Comparison of ENCODE assay signal across 1 cellular context in the genomic region with DNA sequence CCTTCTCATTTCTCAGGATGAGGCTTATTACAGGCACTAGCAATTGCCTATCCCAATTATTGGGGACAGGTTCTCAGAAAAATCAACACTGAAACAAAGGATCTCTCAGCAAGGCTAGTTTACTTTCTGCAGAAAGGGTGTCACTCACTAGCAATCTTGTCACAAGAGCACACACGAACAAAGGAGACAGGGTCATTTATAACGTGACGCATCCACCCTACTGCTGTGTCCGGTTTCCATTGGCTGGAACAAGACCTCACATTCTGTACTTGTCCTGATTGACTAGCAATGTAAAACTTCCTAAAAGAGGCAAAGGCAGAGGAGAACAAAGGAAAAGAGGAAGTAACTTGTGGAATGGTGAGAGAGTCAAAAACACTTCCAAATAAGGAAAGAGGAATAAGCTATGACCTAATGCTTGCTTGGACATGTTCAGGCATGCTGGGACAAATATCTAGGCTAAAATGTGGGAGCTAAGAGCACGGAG.
A peak's percentile ranks its signal among the peaks of the same experiment; 100 is the strongest.
TF ChIP-seq lines count a peak whose summit lies in the region.

No MANE protein-coding gene starts in this region.

TF ChIP-seq in K562, 482 proteins besides CTCF, POLR2A, EP300 and RAD21 (continued from another document and continues in another):
- TF ChIP-seq RNF219 (CRISPR knock-in tag; IDR thresholded peaks at IDR 0.05), result no peak
- TF ChIP-seq, protein P1, sequence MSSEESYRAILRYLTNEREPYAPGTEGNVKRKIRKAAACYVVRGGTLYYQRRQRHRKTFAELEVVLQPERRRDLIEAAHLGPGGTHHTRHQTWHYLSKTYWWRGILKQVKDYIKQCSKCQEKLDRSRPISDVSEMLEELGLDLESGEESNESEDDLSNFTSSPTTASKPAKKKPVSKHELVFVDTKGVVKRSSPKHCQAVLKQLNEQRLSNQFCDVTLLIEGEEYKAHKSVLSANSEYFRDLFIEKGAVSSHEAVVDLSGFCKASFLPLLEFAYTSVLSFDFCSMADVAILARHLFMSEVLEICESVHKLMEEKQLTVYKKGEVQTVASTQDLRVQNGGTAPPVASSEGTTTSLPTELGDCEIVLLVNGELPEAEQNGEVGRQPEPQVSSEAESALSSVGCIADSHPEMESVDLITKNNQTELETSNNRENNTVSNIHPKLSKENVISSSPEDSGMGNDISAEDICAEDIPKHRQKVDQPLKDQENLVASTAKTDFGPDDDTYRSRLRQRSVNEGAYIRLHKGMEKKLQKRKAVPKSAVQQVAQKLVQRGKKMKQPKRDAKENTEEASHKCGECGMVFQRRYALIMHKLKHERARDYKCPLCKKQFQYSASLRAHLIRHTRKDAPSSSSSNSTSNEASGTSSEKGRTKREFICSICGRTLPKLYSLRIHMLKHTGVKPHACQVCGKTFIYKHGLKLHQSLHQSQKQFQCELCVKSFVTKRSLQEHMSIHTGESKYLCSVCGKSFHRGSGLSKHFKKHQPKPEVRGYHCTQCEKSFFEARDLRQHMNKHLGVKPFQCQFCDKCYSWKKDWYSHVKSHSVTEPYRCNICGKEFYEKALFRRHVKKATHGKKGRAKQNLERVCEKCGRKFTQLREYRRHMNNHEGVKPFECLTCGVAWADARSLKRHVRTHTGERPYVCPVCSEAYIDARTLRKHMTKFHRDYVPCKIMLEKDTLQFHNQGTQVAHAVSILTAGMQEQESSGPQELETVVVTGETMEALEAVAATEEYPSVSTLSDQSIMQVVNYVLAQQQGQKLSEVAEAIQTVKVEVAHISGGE (CRISPR knock-in tag; IDR thresholded peaks at IDR 0.05), result peak in 1 of 3 experiments; percentile 65; a peak in 2 of 6 replicates
- TF ChIP-seq MTA2 (IDR thresholded peaks at IDR 0.05; ENCODE audit: low read depth), result no peak
- no peak for TF ChIP-seq ZBTB5 (IDR thresholded peaks at IDR 0.05)
- no peak for TF ChIP-seq KDM2B (CRISPR knock-in tag; IDR thresholded peaks at IDR 0.05)
- no peak for TF ChIP-seq NEUROD1 (IDR thresholded peaks at IDR 0.05; ENCODE audit: borderline replicate concordance, low read depth, low read length, partially characterized antibody)
- no peak for TF ChIP-seq TSHZ1 (CRISPR knock-in tag; IDR thresholded peaks at IDR 0.05)
- no peak for TF ChIP-seq ZC3H8 (IDR thresholded peaks at IDR 0.05)
- TF ChIP-seq, protein P2, sequence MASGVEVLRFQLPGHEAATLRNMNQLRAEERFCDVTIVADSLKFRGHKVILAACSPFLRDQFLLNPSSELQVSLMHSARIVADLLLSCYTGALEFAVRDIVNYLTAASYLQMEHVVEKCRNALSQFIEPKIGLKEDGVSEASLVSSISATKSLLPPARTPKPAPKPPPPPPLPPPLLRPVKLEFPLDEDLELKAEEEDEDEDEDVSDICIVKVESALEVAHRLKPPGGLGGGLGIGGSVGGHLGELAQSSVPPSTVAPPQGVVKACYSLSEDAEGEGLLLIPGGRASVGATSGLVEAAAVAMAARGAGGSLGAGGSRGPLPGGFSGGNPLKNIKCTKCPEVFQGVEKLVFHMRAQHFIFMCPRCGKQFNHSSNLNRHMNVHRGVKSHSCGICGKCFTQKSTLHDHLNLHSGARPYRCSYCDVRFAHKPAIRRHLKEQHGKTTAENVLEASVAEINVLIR (CRISPR knock-in tag; IDR thresholded peaks at IDR 0.05), result no peak; the same call in 1 of the 2 replicates
- TF ChIP-seq, protein P3, sequence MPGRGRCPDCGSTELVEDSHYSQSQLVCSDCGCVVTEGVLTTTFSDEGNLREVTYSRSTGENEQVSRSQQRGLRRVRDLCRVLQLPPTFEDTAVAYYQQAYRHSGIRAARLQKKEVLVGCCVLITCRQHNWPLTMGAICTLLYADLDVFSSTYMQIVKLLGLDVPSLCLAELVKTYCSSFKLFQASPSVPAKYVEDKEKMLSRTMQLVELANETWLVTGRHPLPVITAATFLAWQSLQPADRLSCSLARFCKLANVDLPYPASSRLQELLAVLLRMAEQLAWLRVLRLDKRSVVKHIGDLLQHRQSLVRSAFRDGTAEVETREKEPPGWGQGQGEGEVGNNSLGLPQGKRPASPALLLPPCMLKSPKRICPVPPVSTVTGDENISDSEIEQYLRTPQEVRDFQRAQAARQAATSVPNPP (IDR thresholded peaks at IDR 0.05; ENCODE audit: borderline replicate concordance, insufficient read depth, insufficient read length), result no peak
- TF ChIP-seq RFX5 (IDR thresholded peaks at IDR 0.05; ENCODE audit: low read depth, low read length), result no peak
- TF ChIP-seq, protein P4, sequence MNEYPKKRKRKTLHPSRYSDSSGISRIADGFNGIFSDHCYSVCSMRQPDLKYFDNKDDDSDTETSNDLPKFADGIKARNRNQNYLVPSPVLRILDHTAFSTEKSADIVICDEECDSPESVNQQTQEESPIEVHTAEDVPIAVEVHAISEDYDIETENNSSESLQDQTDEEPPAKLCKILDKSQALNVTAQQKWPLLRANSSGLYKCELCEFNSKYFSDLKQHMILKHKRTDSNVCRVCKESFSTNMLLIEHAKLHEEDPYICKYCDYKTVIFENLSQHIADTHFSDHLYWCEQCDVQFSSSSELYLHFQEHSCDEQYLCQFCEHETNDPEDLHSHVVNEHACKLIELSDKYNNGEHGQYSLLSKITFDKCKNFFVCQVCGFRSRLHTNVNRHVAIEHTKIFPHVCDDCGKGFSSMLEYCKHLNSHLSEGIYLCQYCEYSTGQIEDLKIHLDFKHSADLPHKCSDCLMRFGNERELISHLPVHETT (CRISPR knock-in tag; conservative IDR thresholded peaks at IDR 0.05 in 1 of 2, IDR thresholded peaks at IDR 0.05 in 1 of 2), result peak in 1 of 2 experiments; percentile 80; a peak in 2 of 4 replicates
- TF ChIP-seq, protein P5, sequence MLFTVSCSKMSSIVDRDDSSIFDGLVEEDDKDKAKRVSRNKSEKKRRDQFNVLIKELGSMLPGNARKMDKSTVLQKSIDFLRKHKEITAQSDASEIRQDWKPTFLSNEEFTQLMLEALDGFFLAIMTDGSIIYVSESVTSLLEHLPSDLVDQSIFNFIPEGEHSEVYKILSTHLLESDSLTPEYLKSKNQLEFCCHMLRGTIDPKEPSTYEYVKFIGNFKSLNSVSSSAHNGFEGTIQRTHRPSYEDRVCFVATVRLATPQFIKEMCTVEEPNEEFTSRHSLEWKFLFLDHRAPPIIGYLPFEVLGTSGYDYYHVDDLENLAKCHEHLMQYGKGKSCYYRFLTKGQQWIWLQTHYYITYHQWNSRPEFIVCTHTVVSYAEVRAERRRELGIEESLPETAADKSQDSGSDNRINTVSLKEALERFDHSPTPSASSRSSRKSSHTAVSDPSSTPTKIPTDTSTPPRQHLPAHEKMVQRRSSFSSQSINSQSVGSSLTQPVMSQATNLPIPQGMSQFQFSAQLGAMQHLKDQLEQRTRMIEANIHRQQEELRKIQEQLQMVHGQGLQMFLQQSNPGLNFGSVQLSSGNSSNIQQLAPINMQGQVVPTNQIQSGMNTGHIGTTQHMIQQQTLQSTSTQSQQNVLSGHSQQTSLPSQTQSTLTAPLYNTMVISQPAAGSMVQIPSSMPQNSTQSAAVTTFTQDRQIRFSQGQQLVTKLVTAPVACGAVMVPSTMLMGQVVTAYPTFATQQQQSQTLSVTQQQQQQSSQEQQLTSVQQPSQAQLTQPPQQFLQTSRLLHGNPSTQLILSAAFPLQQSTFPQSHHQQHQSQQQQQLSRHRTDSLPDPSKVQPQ (CRISPR knock-in tag; IDR thresholded peaks at IDR 0.05; ENCODE audit: borderline replicate concordance), result no peak
- no peak for TF ChIP-seq TFE3 (CRISPR knock-in tag; IDR thresholded peaks at IDR 0.05)
- TF ChIP-seq NCOA4 (IDR thresholded peaks at IDR 0.05; ENCODE audit: partially characterized antibody), result no peak
- TF ChIP-seq, protein P6, sequence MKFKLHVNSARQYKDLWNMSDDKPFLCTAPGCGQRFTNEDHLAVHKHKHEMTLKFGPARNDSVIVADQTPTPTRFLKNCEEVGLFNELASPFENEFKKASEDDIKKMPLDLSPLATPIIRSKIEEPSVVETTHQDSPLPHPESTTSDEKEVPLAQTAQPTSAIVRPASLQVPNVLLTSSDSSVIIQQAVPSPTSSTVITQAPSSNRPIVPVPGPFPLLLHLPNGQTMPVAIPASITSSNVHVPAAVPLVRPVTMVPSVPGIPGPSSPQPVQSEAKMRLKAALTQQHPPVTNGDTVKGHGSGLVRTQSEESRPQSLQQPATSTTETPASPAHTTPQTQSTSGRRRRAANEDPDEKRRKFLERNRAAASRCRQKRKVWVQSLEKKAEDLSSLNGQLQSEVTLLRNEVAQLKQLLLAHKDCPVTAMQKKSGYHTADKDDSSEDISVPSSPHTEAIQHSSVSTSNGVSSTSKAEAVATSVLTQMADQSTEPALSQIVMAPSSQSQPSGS (CRISPR knock-in tag; IDR thresholded peaks at IDR 0.05), result no peak
- TF ChIP-seq, protein P7, sequence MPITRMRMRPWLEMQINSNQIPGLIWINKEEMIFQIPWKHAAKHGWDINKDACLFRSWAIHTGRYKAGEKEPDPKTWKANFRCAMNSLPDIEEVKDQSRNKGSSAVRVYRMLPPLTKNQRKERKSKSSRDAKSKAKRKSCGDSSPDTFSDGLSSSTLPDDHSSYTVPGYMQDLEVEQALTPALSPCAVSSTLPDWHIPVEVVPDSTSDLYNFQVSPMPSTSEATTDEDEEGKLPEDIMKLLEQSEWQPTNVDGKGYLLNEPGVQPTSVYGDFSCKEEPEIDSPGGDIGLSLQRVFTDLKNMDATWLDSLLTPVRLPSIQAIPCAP (CRISPR knock-in tag; IDR thresholded peaks at IDR 0.05; ENCODE audit: borderline replicate concordance), result no peak
- no peak for TF ChIP-seq KLF10 (CRISPR knock-in tag; IDR thresholded peaks at IDR 0.05)
- TF ChIP-seq ZNF507 (tag; conservative IDR thresholded peaks at IDR 0.05), result no peak
- no peak for TF ChIP-seq ZNF586 (CRISPR knock-in tag; conservative IDR thresholded peaks at IDR 0.05)
- TF ChIP-seq GTF2A2 (tag; IDR thresholded peaks at IDR 0.05), result no peak
- no peak for TF ChIP-seq ZBTB8A (IDR thresholded peaks at IDR 0.05; ENCODE audit: partially characterized antibody)
